Comparison of ENCODE assay signal across 25 cellular contexts in genomic region chr7:154886591-154886990, GRCh38.
"Had no signal": no experiment of that assay in that cellular context is flagged by ENCODE, and none has a peak within 500 bp of the region (broad histone marks: within the 10 kb centered on the region; RNA-seq: fewer than 3 reads in every experiment).

No MANE protein-coding gene starts in this region.

- H3K9ac ChIP-seq: KMS-11 had no signal

- H3K9me3 Mint-ChIP-seq: activated CD4-positive, alpha-beta T cell treated with anti-CD3 and anti-CD28 coated beads, Interleukin-2, amount 10 ng/mL, durations not matched to agents 24 days and 14 days; activated naive CD4-positive, alpha-beta T cell treated with anti-CD3 and anti-CD28 coated beads, Interleukin-2, amount 50 U/mL, for 24 hours; activated naive CD8-positive, alpha-beta T cell treated with anti-CD3 and anti-CD28 coated beads, Interleukin-2, amount 10 ng/mL, durations not matched to agents 7 days and 5 days; activated T-cell treated with anti-CD3 and anti-CD28 coated beads, Interleukin-2, amount 50 U/mL, for 24 hours; activated T-helper 2 cell treated with anti-CD3 and anti-CD28 coated beads, Interferon-gamma antibody, Interleukin-2, Interleukin-4, amounts not matched to agents 10 μg/mL and 5 μg/mL and 100 μg/mL, durations not matched to agents 14 hours and 24 hours and 36 hours had no signal

- H3K4me2 ChIP-seq: KMS-11 had no signal

- H3K36me3 Mint-ChIP-seq: activated naive CD4-positive, alpha-beta T cell treated with anti-CD3 and anti-CD28 coated beads, Interleukin-2, amount 50 U/mL, for 24 hours; activated naive CD8-positive, alpha-beta T cell treated with anti-CD3 and anti-CD28 coated beads, Interleukin-2, amount 10 ng/mL, durations not matched to agents 7 days and 5 days had no signal

- H3K4me3 Mint-ChIP-seq: activated CD4-positive, alpha-beta T cell treated with anti-CD3 and anti-CD28 coated beads, Interleukin-2, amount 10 ng/mL, durations not matched to agents 24 days and 14 days; activated CD8-positive, alpha-beta T cell treated with anti-CD3 and anti-CD28 coated beads for 36 hours; activated naive CD4-positive, alpha-beta T cell treated with anti-CD3 and anti-CD28 coated beads, Interleukin-2, amount 50 U/mL, for 24 hours; activated naive CD8-positive, alpha-beta T cell treated with anti-CD3 and anti-CD28 coated beads, Interleukin-2, amount 10 ng/mL, durations not matched to agents 7 days and 5 days; activated T-cell treated with anti-CD3 and anti-CD28 coated beads, Interleukin-2, amount 50 U/mL, for 24 hours; brain had no signal

- H3K27me3 Mint-ChIP-seq: activated CD4-positive, alpha-beta T cell treated with anti-CD3 and anti-CD28 coated beads, Interleukin-2, amount 10 ng/mL, durations not matched to agents 24 days and 14 days; activated naive CD8-positive, alpha-beta T cell treated with anti-CD3 and anti-CD28 coated beads, Interleukin-2, amount 10 ng/mL, durations not matched to agents 7 days and 5 days had no signal

- H3K27ac Mint-ChIP-seq: activated CD4-positive, alpha-beta T cell treated with anti-CD3 and anti-CD28 coated beads, Interleukin-2, amount 10 ng/mL, durations not matched to agents 24 days and 14 days; activated CD8-positive, alpha-beta T cell treated with anti-CD3 and anti-CD28 coated beads for 36 hours; activated naive CD4-positive, alpha-beta T cell treated with anti-CD3 and anti-CD28 coated beads, Interleukin-2, amount 50 U/mL, for 24 hours; activated naive CD8-positive, alpha-beta T cell treated with anti-CD3 and anti-CD28 coated beads, Interleukin-2, amount 10 ng/mL, durations not matched to agents 7 days and 5 days; activated T-cell treated with anti-CD3 and anti-CD28 coated beads, Interleukin-2, amount 50 U/mL, for 24 hours; activated T-helper 2 cell treated with anti-CD3 and anti-CD28 coated beads, Interferon-gamma antibody, Interleukin-2, Interleukin-4, amounts not matched to agents 10 μg/mL and 5 μg/mL and 100 μg/mL, durations not matched to agents 14 hours and 24 hours and 36 hours; brain had no signal

- H3K27ac ChIP-seq: KMS-11 had no signal

- FAIRE-seq: bronchial epithelial cell had no signal

- H3K4me1 Mint-ChIP-seq: activated CD4-positive, alpha-beta T cell treated with anti-CD3 and anti-CD28 coated beads, Interleukin-2, amount 10 ng/mL, durations not matched to agents 24 days and 14 days; activated naive CD4-positive, alpha-beta T cell treated with anti-CD3 and anti-CD28 coated beads, Interleukin-2, amount 50 U/mL, for 24 hours; activated naive CD8-positive, alpha-beta T cell treated with anti-CD3 and anti-CD28 coated beads, Interleukin-2, amount 10 ng/mL, durations not matched to agents 7 days and 5 days; brain had no signal

- DNase-seq: activated CD4-positive, alpha-beta T cell treated with anti-CD3 and anti-CD28 coated beads, Interleukin-2, amount 10 ng/mL, durations not matched to agents 24 days and 14 days; activated CD4-positive, alpha-beta T cell treated with anti-CD3 and anti-CD28 coated beads, Interleukin-2, amount 50 U/mL, for 4 hours; activated CD8-positive, alpha-beta T cell treated with anti-CD3 and anti-CD28 coated beads for 36 hours; activated gamma-delta T cell; activated naive CD4-positive, alpha-beta T cell treated with Interleukin-2 at 50 U/mL for 16 hours; activated naive CD8-positive, alpha-beta T cell treated with anti-CD3 and anti-CD28 coated beads, Interleukin-2, amount 10 ng/mL, durations not matched to agents 7 days and 5 days; activated T-cell treated with anti-CD3 and anti-CD28 coated beads, Interleukin-2, amount 50 U/mL, for 24 hours; caudate nucleus; cerebellar nuclear complex; NCI-H1048; NCI-H1105 treated with DMSO at 0.1 percent for 48 hours; NCI-H1436; NCI-H1694; NCI-H1930; NCI-H2081 treated with DMSO at 0.1 percent for 48 hours; NCI-H345; NCI-H524 treated with DMSO at 0.1 percent for 48 hours; SIG-M5; SW 1271; T1000 had no signal
